20 cellular contexts compared by ENCODE assay signal in the genomic region with DNA sequence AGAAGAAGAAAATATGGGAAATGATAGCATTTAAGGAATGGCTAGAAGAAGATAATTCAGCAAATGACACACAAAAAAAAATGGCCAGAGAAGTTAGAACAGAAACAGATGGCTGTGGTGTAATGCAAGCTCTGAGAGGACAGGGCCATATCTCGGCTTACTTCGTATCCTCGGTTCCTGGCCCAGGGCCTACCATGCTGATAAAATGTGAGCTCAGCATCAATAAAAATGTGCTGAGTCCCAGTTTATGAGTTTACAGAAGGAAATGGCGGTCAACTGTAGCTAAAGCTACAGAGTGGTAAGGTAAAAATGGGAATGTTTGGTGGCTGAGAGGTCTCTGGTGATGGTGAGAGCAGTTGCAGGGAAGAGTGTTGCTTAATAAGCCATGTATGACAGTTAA. TPM values are rescaled to one million over a fixed set of nuclear protein-coding genes. Genes with fewer than 3 reads are reported as not detected.
A peak's percentile ranks its signal among the peaks of the same experiment; 100 is the strongest.
DNase-seq lines count a peak whose midpoint lies in the region; ATAC-seq and TF ChIP-seq lines count a peak whose summit lies in the region.
"Had no signal": no experiment of that assay in that cellular context is flagged by ENCODE, and none has a peak within 500 bp of the region (broad histone marks: within the 10 kb centered on the region; RNA-seq: fewer than 3 reads in every experiment).

No MANE protein-coding gene starts in this region.

- H3K27ac ChIP-seq in VCaP: peak overlapping the region; percentile 76
- H3K27ac ChIP-seq: lower lobe of right lung had no signal

- peak; percentile 90 for ATAC-seq in left colon
- no peak for ATAC-seq in stimulated activated naive B cell treated with anti-CD40 and anti-IgM and Interleukin-4, amounts not matched to agents 10 μg/mL and 1 μg/mL and 100 μg/mL, for 72 hours (replicated peaks)
- ATAC-seq in HG02973 (IDR thresholded peaks at IDR 0.05; ENCODE audit: unreplicated experiment): no peak
- ATAC-seq: activated CD8-positive, alpha-beta T cell treated with anti-CD3 and anti-CD28 coated beads, Interleukin-2, amount 10 ng/mL, durations not matched to agents 7 days and 5 days; lower lobe of right lung had no signal

- H3K4me3 Mint-ChIP-seq in activated naive CD8-positive, alpha-beta T cell: no peak overlapping the region
- H3K4me3 Mint-ChIP-seq in activated naive CD8-positive, alpha-beta T cell treated with anti-CD3 and anti-CD28 coated beads for 36 hours: no peak overlapping the region
- no peak overlapping the region for H3K4me3 Mint-ChIP-seq in stimulated activated naive B cell treated with anti-CD40 and anti-IgM and Interleukin-4, amounts not matched to agents 10 μg/mL and 1 μg/mL and 100 μg/mL, for 72 hours
- H3K4me3 Mint-ChIP-seq: activated CD8-positive, alpha-beta T cell treated with anti-CD3 and anti-CD28 coated beads, Interleukin-2, amount 10 ng/mL, durations not matched to agents 7 days and 5 days; activated naive CD8-positive, alpha-beta T cell treated with anti-CD3 and anti-CD28 coated beads, Interleukin-2, amount 10 ng/mL, durations not matched to agents 7 days and 5 days; endodermal cell had no signal

- H3K27me3 Mint-ChIP-seq in activated naive CD8-positive, alpha-beta T cell: no peaks in the 10 kb centered on the region
- H3K27me3 Mint-ChIP-seq in activated naive CD8-positive, alpha-beta T cell treated with anti-CD3 and anti-CD28 coated beads for 36 hours: no peaks in the 10 kb centered on the region
- H3K27me3 Mint-ChIP-seq in stimulated activated naive B cell treated with anti-CD40 and anti-IgM and Interleukin-4, amounts not matched to agents 10 μg/mL and 1 μg/mL and 100 μg/mL, for 72 hours: no peaks in the 10 kb centered on the region
- H3K27me3 Mint-ChIP-seq: activated naive CD8-positive, alpha-beta T cell treated with anti-CD3 and anti-CD28 coated beads, Interleukin-2, amount 10 ng/mL, durations not matched to agents 7 days and 5 days had no signal

- intact Hi-C loops in left colon (cut with DNase I, micrococcal nuclease): no loop called here

- no peak for DNase-seq in activated naive CD8-positive, alpha-beta T cell treated with anti-CD3 and anti-CD28 coated beads for 36 hours
- peak in 1 of 2 donors; percentile 30 for DNase-seq in left colon
- DNase-seq in stimulated activated naive B cell treated with anti-CD40 and anti-IgM and Interleukin-4, amounts not matched to agents 10 μg/mL and 1 μg/mL and 100 μg/mL, for 72 hours: no peak
- DNase-seq in NCI-H146 treated with DMSO at 0.1 percent for 48 hours (lab: John Stamatoyannopoulos, UW; ENCODE audit: unreplicated experiment): no peak
- DNase-seq in NCI-H82 (lab: John Stamatoyannopoulos, UW): no peak
- DNase-seq: activated CD4-positive, alpha-beta T cell treated with anti-CD3 and anti-CD28 coated beads for 1 hour; activated CD8-positive, alpha-beta T cell treated with anti-CD3 and anti-CD28 coated beads, Interleukin-2, amount 10 ng/mL, durations not matched to agents 7 days and 5 days; activated naive CD8-positive, alpha-beta T cell treated with anti-CD3 and anti-CD28 coated beads, Interleukin-2, amount 10 ng/mL, durations not matched to agents 7 days and 5 days; EL; endodermal cell; H7; Karpas-422; lower lobe of right lung; MV-4-11; NCI-H1694; NCI-H526; stimulated activated CD4-positive, alpha-beta T cell treated with anti-CD3 and anti-CD28 coated beads, Interleukin-2, amount 100 ng/mL, for 24 hours had no signal

- peak overlapping the region; percentile 46 for H3K27ac Mint-ChIP-seq in activated naive CD8-positive, alpha-beta T cell
- no peak overlapping the region for H3K27ac Mint-ChIP-seq in activated naive CD8-positive, alpha-beta T cell treated with anti-CD3 and anti-CD28 coated beads for 36 hours
- peak overlapping the region; percentile 59 for H3K27ac Mint-ChIP-seq in stimulated activated naive B cell treated with anti-CD40 and anti-IgM and Interleukin-4, amounts not matched to agents 10 μg/mL and 1 μg/mL and 100 μg/mL, for 72 hours
- H3K27ac Mint-ChIP-seq: activated CD8-positive, alpha-beta T cell treated with anti-CD3 and anti-CD28 coated beads, Interleukin-2, amount 10 ng/mL, durations not matched to agents 7 days and 5 days; activated naive CD8-positive, alpha-beta T cell treated with anti-CD3 and anti-CD28 coated beads, Interleukin-2, amount 10 ng/mL, durations not matched to agents 7 days and 5 days; endodermal cell had no signal

- no peaks in the 10 kb centered on the region for H3K4me1 Mint-ChIP-seq in activated naive CD8-positive, alpha-beta T cell (ENCODE audit: low read depth)
- peaks cover 5% of the 10 kb centered on the region for H3K4me1 Mint-ChIP-seq in activated naive CD8-positive, alpha-beta T cell treated with anti-CD3 and anti-CD28 coated beads for 36 hours
- peaks cover 13 to 25% of the 10 kb centered on the region in 2 donors for H3K4me1 Mint-ChIP-seq in stimulated activated naive B cell treated with anti-CD40 and anti-IgM and Interleukin-4, amounts not matched to agents 10 μg/mL and 1 μg/mL and 100 μg/mL, for 72 hours
- H3K4me1 Mint-ChIP-seq: activated naive CD8-positive, alpha-beta T cell treated with anti-CD3 and anti-CD28 coated beads, Interleukin-2, amount 10 ng/mL, durations not matched to agents 7 days and 5 days had no signal

- H3K36me3 Mint-ChIP-seq in activated naive CD8-positive, alpha-beta T cell: peaks cover 11% of the 10 kb centered on the region
- H3K36me3 Mint-ChIP-seq in activated naive CD8-positive, alpha-beta T cell treated with anti-CD3 and anti-CD28 coated beads for 36 hours: peaks cover 17% of the 10 kb centered on the region
- H3K36me3 Mint-ChIP-seq in stimulated activated naive B cell treated with anti-CD40 and anti-IgM and Interleukin-4, amounts not matched to agents 10 μg/mL and 1 μg/mL and 100 μg/mL, for 72 hours: peaks cover 23 to 60% of the 10 kb centered on the region in 2 donors

- no peaks in the 10 kb centered on the region for H3K9me3 Mint-ChIP-seq in activated naive CD8-positive, alpha-beta T cell (ENCODE audit: low read depth)
- H3K9me3 Mint-ChIP-seq in activated naive CD8-positive, alpha-beta T cell treated with anti-CD3 and anti-CD28 coated beads for 36 hours: no peaks in the 10 kb centered on the region
- peaks cover 0 to 6% of the 10 kb centered on the region in 2 donors for H3K9me3 Mint-ChIP-seq in stimulated activated naive B cell treated with anti-CD40 and anti-IgM and Interleukin-4, amounts not matched to agents 10 μg/mL and 1 μg/mL and 100 μg/mL, for 72 hours
- H3K9me3 Mint-ChIP-seq: endodermal cell had no signal

- no peak for TF ChIP-seq CTCF in VCaP (conservative IDR thresholded peaks at IDR 0.05)

RNA-seq across cellular contexts. Expression of gene HBP1, which starts 40.8 kb away (rescaled TPM):
- 10 to 100 TPM; 19.4 to 19.7 TPM for total RNA-seq in activated naive CD8-positive, alpha-beta T cell treated with anti-CD3 and anti-CD28 coated beads for 36 hours
- 10 to 100 TPM; 28.7 to 71.0 TPM for total RNA-seq in left colon
